ENCODE assay signal across 24 cellular contexts in the genomic region with DNA sequence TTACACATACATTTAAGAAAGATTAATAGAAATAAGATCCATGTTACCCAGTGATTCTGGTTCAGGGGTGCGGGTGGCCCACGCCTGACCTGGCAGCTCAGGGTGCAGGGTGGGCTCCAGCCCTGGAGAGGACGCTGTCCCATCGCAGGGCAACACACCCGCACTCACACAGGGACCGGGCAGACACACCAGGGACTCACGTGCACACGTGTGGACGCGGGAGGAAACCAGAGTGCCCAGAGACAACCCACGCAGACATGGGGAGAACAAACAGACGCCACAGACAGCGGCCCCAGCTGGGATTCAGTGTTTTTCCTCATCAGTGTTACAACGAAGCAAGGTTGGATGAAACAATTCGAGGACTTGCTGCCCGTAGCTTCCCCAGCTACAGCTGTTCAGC. TPM values are rescaled to one million over a fixed set of nuclear protein-coding genes. Genes with fewer than 3 reads are reported as not detected.
"Had no signal": no experiment of that assay in that cellular context is flagged by ENCODE, and none has a peak within 500 bp of the region (broad histone marks: within the 10 kb centered on the region; RNA-seq: fewer than 3 reads in every experiment).

No MANE protein-coding gene starts in this region.

- H3K27ac ChIP-seq: colonic mucosa, epithelial cell of prostate, stomach, transverse colon had no signal

- H3K36me3 Mint-ChIP-seq: activated naive CD8-positive, alpha-beta T cell treated with anti-CD3 and anti-CD28 coated beads for 36 hours; immature natural killer cell; naive thymus-derived CD8-positive, alpha-beta T cell; stimulated activated memory B cell treated with anti-CD40 and anti-IgM and Interleukin-4, amounts not matched to agents 10 μg/mL and 1 μg/mL and 100 μg/mL, for 72 hours; T-cell; WTC11 had no signal

- H3K9me3 ChIP-seq: colonic mucosa, stomach, transverse colon had no signal

- ATAC-seq: activated T-helper 17 cell treated with anti-CD3 and anti-CD28 coated beads, Interleukin-2, amount 50 U/mL, for 72 hours; left lobe of liver; naive thymus-derived CD8-positive, alpha-beta T cell; sciatic nerve; stimulated activated memory B cell treated with anti-CD40 and anti-IgM and Interleukin-4, amounts not matched to agents 10 μg/mL and 1 μg/mL and 100 μg/mL, for 72 hours; T-cell had no signal

- H3K4me3 Mint-ChIP-seq: activated naive CD8-positive, alpha-beta T cell treated with anti-CD3 and anti-CD28 coated beads for 36 hours; activated T-cell treated with anti-CD3 and anti-CD28 coated beads, Interleukin-2, amount 50 U/mL, for 24 hours; activated T-helper 17 cell treated with anti-CD3 and anti-CD28 coated beads, Interleukin-2, amount 50 U/mL, for 72 hours; immature natural killer cell; naive thymus-derived CD8-positive, alpha-beta T cell; stimulated activated memory B cell treated with anti-CD40 and anti-IgM and Interleukin-4, amounts not matched to agents 10 μg/mL and 1 μg/mL and 100 μg/mL, for 72 hours; T-cell; WTC11 had no signal

- H3K27ac Mint-ChIP-seq: activated naive CD8-positive, alpha-beta T cell treated with anti-CD3 and anti-CD28 coated beads for 36 hours; activated T-cell treated with anti-CD3 and anti-CD28 coated beads, Interleukin-2, amount 50 U/mL, for 24 hours; activated T-helper 17 cell treated with anti-CD3 and anti-CD28 coated beads, Interleukin-2, amount 50 U/mL, for 72 hours; immature natural killer cell; stimulated activated memory B cell treated with anti-CD40 and anti-IgM and Interleukin-4, amounts not matched to agents 10 μg/mL and 1 μg/mL and 100 μg/mL, for 72 hours; T-cell; WTC11 had no signal

- H3K9me3 Mint-ChIP-seq: activated naive CD8-positive, alpha-beta T cell treated with anti-CD3 and anti-CD28 coated beads for 36 hours; activated T-cell treated with anti-CD3 and anti-CD28 coated beads, Interleukin-2, amount 50 U/mL, for 24 hours; activated T-helper 17 cell treated with anti-CD3 and anti-CD28 coated beads, Interleukin-2, amount 50 U/mL, for 72 hours; immature natural killer cell; naive thymus-derived CD8-positive, alpha-beta T cell; stimulated activated memory B cell treated with anti-CD40 and anti-IgM and Interleukin-4, amounts not matched to agents 10 μg/mL and 1 μg/mL and 100 μg/mL, for 72 hours; T-cell had no signal

- H3K27me3 ChIP-seq: colonic mucosa had no signal

- H3K4me1 ChIP-seq: colonic mucosa had no signal

- H3K36me3 ChIP-seq: colonic mucosa, stomach, transverse colon had no signal

- DNase-seq: activated CD8-positive, alpha-beta memory T cell treated with anti-CD3 and anti-CD28 coated beads, Interleukin-2, amount 50 U/mL, for 4 hours; activated naive CD8-positive, alpha-beta T cell treated with anti-CD3 and anti-CD28 coated beads for 36 hours; activated T-cell treated with anti-CD3 and anti-CD28 coated beads, Interleukin-2, amount 50 U/mL, for 24 hours; colonic mucosa; immature natural killer cell; naive thymus-derived CD8-positive, alpha-beta T cell; nucleus accumbens; small intestine; stimulated activated CD4-positive, alpha-beta T cell treated with anti-CD3 and anti-CD28 coated beads, Interleukin-15, amount 100 ng/mL, for 24 hours; stomach; T-cell; transverse colon had no signal

- H3K4me3 ChIP-seq: colonic mucosa, lung, stomach, transverse colon had no signal

- H3K27me3 Mint-ChIP-seq: activated naive CD8-positive, alpha-beta T cell treated with anti-CD3 and anti-CD28 coated beads for 36 hours; activated T-cell treated with anti-CD3 and anti-CD28 coated beads, Interleukin-2, amount 50 U/mL, for 24 hours; activated T-helper 17 cell treated with anti-CD3 and anti-CD28 coated beads, Interleukin-2, amount 50 U/mL, for 72 hours; stimulated activated memory B cell treated with anti-CD40 and anti-IgM and Interleukin-4, amounts not matched to agents 10 μg/mL and 1 μg/mL and 100 μg/mL, for 72 hours; T-cell had no signal

RNA-seq across cellular contexts. Expression of a gene that starts 8.4 kb away (rescaled TPM):
- total RNA-seq: activated naive CD8-positive, alpha-beta T cell treated with anti-CD3 and anti-CD28 coated beads for 36 hours; activated T-helper 17 cell treated with anti-CD3 and anti-CD28 coated beads, Interleukin-2, amount 50 U/mL, for 72 hours; bronchial epithelial cell; colonic mucosa; glomerular endothelial cell; lung; naive thymus-derived CD8-positive, alpha-beta T cell; stomach; T-cell; temporal lobe; transverse colon; WTC11 had no signal

RNA-seq across cellular contexts. Expression of a gene that starts 53.8 kb away (rescaled TPM):
- total RNA-seq: activated naive CD8-positive, alpha-beta T cell treated with anti-CD3 and anti-CD28 coated beads for 36 hours; activated T-helper 17 cell treated with anti-CD3 and anti-CD28 coated beads, Interleukin-2, amount 50 U/mL, for 72 hours; bronchial epithelial cell; colonic mucosa; fibroblast of villous mesenchyme; glomerular endothelial cell; kidney epithelial cell; left lobe of liver; naive thymus-derived CD8-positive, alpha-beta T cell; stomach; T-cell; transverse colon; WTC11 had no signal

RNA-seq across cellular contexts. Expression of a gene that starts 54.7 kb away (rescaled TPM):
- total RNA-seq: kidney epithelial cell had no signal
